17 cellular contexts compared by ENCODE assay signal in the genomic region with DNA sequence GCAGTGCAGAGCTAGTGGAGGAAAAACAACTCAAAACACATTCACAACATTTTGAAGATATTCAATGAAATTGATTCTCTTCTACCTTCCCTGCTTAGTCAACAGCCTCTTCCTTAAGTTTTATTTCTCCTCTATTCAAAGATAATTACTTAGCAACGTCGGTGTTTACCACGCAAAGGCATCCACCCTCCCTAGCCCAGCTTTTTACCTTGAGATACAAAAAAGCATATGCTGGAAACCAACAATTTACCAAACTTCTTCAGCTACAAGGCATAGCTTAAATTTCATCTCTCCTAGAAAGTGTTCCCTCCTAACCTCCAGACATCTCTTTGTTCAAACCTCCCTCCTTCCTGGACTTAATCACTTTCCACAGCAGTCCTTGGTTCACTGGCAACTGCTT.
DNase-seq lines count a peak whose midpoint lies in the region; ATAC-seq and TF ChIP-seq lines count a peak whose summit lies in the region.
"Had no signal": no experiment of that assay in that cellular context is flagged by ENCODE, and none has a peak within 500 bp of the region (broad histone marks: within the 10 kb centered on the region; RNA-seq: fewer than 3 reads in every experiment).

No MANE protein-coding gene starts in this region.

- H3K9me3 ChIP-seq in PC-9 (ENCODE audit: insufficient read depth, low read depth): no peaks in the 10 kb centered on the region
- no peaks in the 10 kb centered on the region for H3K9me3 ChIP-seq in iPS-15b (ENCODE audit: control insufficient read depth, insufficient read depth, low read length)

- H3K27ac ChIP-seq in PC-9: no peak overlapping the region

- ATAC-seq in GM21423 (IDR thresholded peaks at IDR 0.05; ENCODE audit: unreplicated experiment) (no peak), GM21367 (IDR thresholded peaks at IDR 0.05; ENCODE audit: unreplicated experiment) (no peak)

- intact Hi-C loops in PC-9 (cut with micrococcal nuclease; ENCODE audit: unreplicated experiment): loop anchor here (5.0 kb wide), 1 partner anchor 214 kb away; a partner anchor contains a TSS

- peaks cover 1% of the 10 kb centered on the region for H3K36me3 Mint-ChIP-seq in activated naive CD4-positive, alpha-beta T cell treated with anti-CD3 and anti-CD28 coated beads, Interleukin-2, amount 50 U/mL, for 24 hours

- peak overlapping the region; percentile 85 for H3K4me3 Mint-ChIP-seq in activated naive CD4-positive, alpha-beta T cell treated with anti-CD3 and anti-CD28 coated beads, Interleukin-2, amount 50 U/mL, for 24 hours

- TF ChIP-seq CTCF in PC-9 (conservative IDR thresholded peaks at IDR 0.05): no peak

- peak overlapping the region; percentile 90; the same call in 1 of the 2 replicates for H3K4me2 ChIP-seq in PC-9

- H3F3A ChIP-seq in PC-9 (ENCODE audit: insufficient read depth, low read depth): peaks cover 3% of the 10 kb centered on the region; the same call in 1 of the 2 replicates

- no peaks in the 10 kb centered on the region for H3K9me2 ChIP-seq in PC-9 (ENCODE audit: insufficient read depth)

- H3K27me3 Mint-ChIP-seq in activated naive CD4-positive, alpha-beta T cell treated with anti-CD3 and anti-CD28 coated beads, Interleukin-2, amount 50 U/mL, for 24 hours: peaks cover 4% of the 10 kb centered on the region

- no TSS peak for BruUV-seq in PC-9 (replicated peaks; lab: Mats Ljungman, UMichigan)

- POLR2A ChIA-PET in PC-9 (lab: Charles Lee; ENCODE audit: unreplicated experiment): no interaction called here

- no peak overlapping the region for H3K4me3 ChIP-seq in PC-9
- H3K4me3 ChIP-seq in iPS-15b (ENCODE audit: low read depth, low read length): peak overlapping the region; percentile 88
- H3K4me3 ChIP-seq in H7 (ENCODE audit: insufficient read depth, low read depth, low read length): no peak overlapping the region

- peaks cover 29% of the 10 kb centered on the region for H3K79me2 ChIP-seq in PC-9 (ENCODE audit: low read depth)

- no peaks in the 10 kb centered on the region for H3K27me3 ChIP-seq in PC-9 (ENCODE audit: insufficient read depth, low read depth)
- peaks cover 16% of the 10 kb centered on the region for H3K27me3 ChIP-seq in iPS-15b (ENCODE audit: control insufficient read depth, insufficient read depth, low read length)
- peaks cover 11% of the 10 kb centered on the region for H3K27me3 ChIP-seq in H7 (ENCODE audit: control insufficient read depth, insufficient read depth, low read length)

- H3K36me3 ChIP-seq in PC-9 (ENCODE audit: low read depth) (no peaks in the 10 kb centered on the region), iPS-15b (ENCODE audit: control insufficient read depth, insufficient read depth, low read length) (no peaks in the 10 kb centered on the region), H7 (replicated peaks; ENCODE audit: control insufficient read depth, insufficient read depth, low read length) (no peaks in the 10 kb centered on the region)

- no peaks in the 10 kb centered on the region for H3K9me3 Mint-ChIP-seq in activated naive CD4-positive, alpha-beta T cell treated with anti-CD3 and anti-CD28 coated beads, Interleukin-2, amount 50 U/mL, for 24 hours

- no peak overlapping the region for H2AFZ ChIP-seq in PC-9

- CTCF ChIA-PET in PC-9 (lab: Charles Lee): no interaction called here

- peaks cover 51% of the 10 kb centered on the region for H3K4me1 Mint-ChIP-seq in activated naive CD4-positive, alpha-beta T cell treated with anti-CD3 and anti-CD28 coated beads, Interleukin-2, amount 50 U/mL, for 24 hours

- no peak overlapping the region for H3K9ac ChIP-seq in iPS-15b (ENCODE audit: low read depth, low read length)

- no peaks in the 10 kb centered on the region for H4K20me1 ChIP-seq in PC-9 (ENCODE audit: insufficient read depth)

- DNase-seq in activated naive CD4-positive, alpha-beta T cell treated with anti-CD3 and anti-CD28 coated beads, Interleukin-2, amount 50 U/mL, for 16 hours: no peak
- no peak for DNase-seq in PC-9
- DNase-seq in H7: no peak
- no peak for DNase-seq in activated gamma-delta T cell treated with Interleukin-2 at 50 U/mL for 16 hours
- DNase-seq: activated CD8-positive, alpha-beta memory T cell treated with anti-CD3 and anti-CD28 coated beads, Interleukin-2, amount 50 U/mL, for 4 hours; effector CD4-positive, alpha-beta T cell; foreskin fibroblast; HCEC 1CT; kidney glomerular epithelial cell; NCI-H446 treated with DMSO at 0.1 percent for 48 hours; RPMI8226; stimulated activated CD4-positive, alpha-beta T cell treated with anti-CD3 and anti-CD28 coated beads, Interleukin-4, amount 100 ng/mL, for 4 hours; stimulated activated naive CD4-positive, alpha-beta T cell had no signal

- peaks cover 12% of the 10 kb centered on the region for H3K4me1 ChIP-seq in PC-9 (replicated peaks; ENCODE audit: insufficient read depth)
- H3K4me1 ChIP-seq in iPS-15b (ENCODE audit: control insufficient read depth, insufficient read depth, low read length): peaks cover 41% of the 10 kb centered on the region

- no peak overlapping the region for H3K27ac Mint-ChIP-seq in activated naive CD4-positive, alpha-beta T cell treated with anti-CD3 and anti-CD28 coated beads, Interleukin-2, amount 50 U/mL, for 24 hours
